Comparison of ENCODE assay signal across 12 cellular contexts in the genomic region with DNA sequence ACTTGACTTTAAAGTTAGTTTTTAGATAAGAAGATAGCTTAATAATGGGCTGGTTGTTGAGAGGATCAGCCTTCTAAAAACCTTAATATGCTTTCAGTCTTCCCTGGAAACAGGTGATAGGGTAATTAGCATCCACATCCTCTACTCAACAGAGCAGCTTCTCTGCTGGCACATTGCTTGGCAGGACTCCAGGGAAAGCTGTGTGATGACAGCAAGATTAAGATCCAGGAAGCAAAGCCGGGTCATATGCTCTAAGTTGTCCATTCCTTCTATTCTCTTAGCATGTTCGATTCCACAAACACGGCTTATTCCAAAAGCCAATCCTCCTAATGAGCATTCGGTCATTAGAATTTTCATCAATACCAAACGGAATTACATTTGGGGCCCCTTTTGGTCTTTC.
DNase-seq lines count a peak whose midpoint lies in the region; ATAC-seq, FAIRE-seq and TF ChIP-seq lines count a peak whose summit lies in the region.
"Had no signal": no experiment of that assay in that cellular context is flagged by ENCODE, and none has a peak within 500 bp of the region (broad histone marks: within the 10 kb centered on the region; RNA-seq: fewer than 3 reads in every experiment).

No MANE protein-coding gene starts in this region.

- TF ChIP-seq CTCF in PC-3 (conservative IDR thresholded peaks at IDR 0.05; ENCODE audit: low read depth, low read length) = no peak

- peaks cover 0 to 1% (median 0%) of the 10 kb centered on the region in 7 donors for H3K4me1 Mint-ChIP-seq in naive thymus-derived CD4-positive, alpha-beta T cell

- peaks cover 74% of the 10 kb centered on the region for H4K20me1 ChIP-seq in PC-3 (ENCODE audit: low read length)

- H3F3A ChIP-seq in PC-3 (ENCODE audit: low read length, unreplicated experiment) = peaks cover 31% of the 10 kb centered on the region

- WGBS in small intestine, 3 donors = 56 to 66% (median 60%) methylated on average over 5 of the region's 5 CpGs

- no peak overlapping the region for H3K4me3 Mint-ChIP-seq in naive thymus-derived CD4-positive, alpha-beta T cell

- DNase-seq in NCI-H510A treated with DMSO at 0.1 percent for 48 hours (lab: John Stamatoyannopoulos, UW) (peak; percentile 20), NCI-H510A (lab: John Stamatoyannopoulos, UW) (no peak), PC-3 (peak; percentile 40), epithelial cell of prostate (ENCODE audit: low read depth, low spot score) (no peak), small intestine (peak; percentile 52), CD1c-positive myeloid dendritic cell (ENCODE audit: extremely low spot score) (no peak)
- DNase-seq in naive thymus-derived CD4-positive, alpha-beta T cell = no peak
- DNase-seq: activated CD8-positive, alpha-beta memory T cell treated with anti-CD3 and anti-CD28 coated beads, Interleukin-2, amount 50 U/mL, for 48 hours; stimulated activated CD8-positive, alpha-beta memory T cell treated with anti-CD3 and anti-CD28 coated beads, Interleukin-4, amount 100 ng/mL, for 48 hours had no signal

- no peak overlapping the region for H3K9ac ChIP-seq in PC-3 (ENCODE audit: low read length)

- H3K9me3 Mint-ChIP-seq in naive thymus-derived CD4-positive, alpha-beta T cell = peaks cover 0 to 3% (median 0%) of the 10 kb centered on the region in 11 donors

- H3K36me3 ChIP-seq in PC-3 (ENCODE audit: low read depth, low read length) (peaks cover 66% of the 10 kb centered on the region), small intestine (ENCODE audit: control insufficient read depth in 2 of 2, insufficient read depth in 2 of 2, low read length in 2 of 2) (no peaks in the 10 kb centered on the region)
- no peaks in the 10 kb centered on the region for H3K36me3 ChIP-seq in naive thymus-derived CD4-positive, alpha-beta T cell (ENCODE audit: control insufficient read depth in 2 of 3, insufficient read depth in 3 of 3, low read length in 3 of 3)
- H3K36me3 ChIP-seq: gastroesophageal sphincter had no signal

- H3K4me2 ChIP-seq in PC-3 (ENCODE audit: low read length) = no peak overlapping the region

- no peak for ATAC-seq in PC-3
- ATAC-seq in GM19023 (IDR thresholded peaks at IDR 0.05; ENCODE audit: unreplicated experiment) = no peak
- no peak for ATAC-seq in naive thymus-derived CD4-positive, alpha-beta T cell
- ATAC-seq: gastroesophageal sphincter had no signal

- CTCF ChIA-PET in PC-3 (lab: Charles Lee) = no interaction called here
- CTCF ChIA-PET in naive thymus-derived CD4-positive, alpha-beta T cell (lab: Charles Lee) = no interaction called here

- H3K4me3 ChIP-seq in PC-3 (ENCODE audit: low read length) (no peak overlapping the region), small intestine (ENCODE audit: low read depth in 1 of 2, low read length in 2 of 2) (no peak overlapping the region)
- no peak overlapping the region for H3K4me3 ChIP-seq in naive thymus-derived CD4-positive, alpha-beta T cell (ENCODE audit: low read length)
- H3K4me3 ChIP-seq: gastroesophageal sphincter had no signal

- intact Hi-C loops in PC-3 (cut with micrococcal nuclease) = no loop called here
- intact Hi-C loops in naive thymus-derived CD4-positive, alpha-beta T cell (cut with micrococcal nuclease) = no loop called here

- H3K27ac ChIP-seq in PC-3 (ENCODE audit: low read length) (no peak overlapping the region), epithelial cell of prostate (peak overlapping the region; percentile 16), small intestine (ENCODE audit: low read depth in 1 of 2, low read length in 1 of 2) (no peak overlapping the region)
- H3K27ac ChIP-seq in naive thymus-derived CD4-positive, alpha-beta T cell (ENCODE audit: low read depth, low read length) = no peak overlapping the region
- H3K27ac ChIP-seq: gastroesophageal sphincter had no signal

- no peaks in the 10 kb centered on the region for H3K9me2 ChIP-seq in PC-3 (replicated peaks; ENCODE audit: low read length)

- peaks cover 90% of the 10 kb centered on the region for H3K79me2 ChIP-seq in PC-3 (ENCODE audit: low read length)

- POLR2A ChIA-PET in PC-3 (lab: Charles Lee; ENCODE audit: unreplicated experiment) = interaction anchor here (0.7 kb wide), 1 partner anchor 327 kb away, joined by 3 read pairs; no protein-coding TSS in a partner anchor
- POLR2A ChIA-PET in naive thymus-derived CD4-positive, alpha-beta T cell (lab: Charles Lee) = no interaction called here

- H3K27ac Mint-ChIP-seq in naive thymus-derived CD4-positive, alpha-beta T cell = no peak overlapping the region

- peaks cover 0 to 25% (median 18%) of the 10 kb centered on the region in 5 donors for H3K27me3 Mint-ChIP-seq in naive thymus-derived CD4-positive, alpha-beta T cell

- H3K27me3 ChIP-seq in PC-3 (ENCODE audit: low read length) (no peaks in the 10 kb centered on the region), small intestine (ENCODE audit: control insufficient read depth in 2 of 2, insufficient read depth in 2 of 2, low read length in 2 of 2) (no peaks in the 10 kb centered on the region)
- no peaks in the 10 kb centered on the region for H3K27me3 ChIP-seq in naive thymus-derived CD4-positive, alpha-beta T cell (ENCODE audit: control insufficient read depth in 2 of 2, insufficient read depth in 2 of 2, low read length in 2 of 2)
- H3K27me3 ChIP-seq: gastroesophageal sphincter had no signal

- FAIRE-seq in small intestine (lab: Jason Lieb, UNC) = no peak
- FAIRE-seq: astrocyte had no signal

- no peak overlapping the region for H2AFZ ChIP-seq in PC-3 (ENCODE audit: low read length)

- BruUV-seq in PC-3 (replicated peaks; lab: Mats Ljungman, UMichigan) = no TSS peak

- no peaks in the 10 kb centered on the region for H3K4me1 ChIP-seq in PC-3 (ENCODE audit: insufficient read depth, low read length)
- H3K4me1 ChIP-seq in small intestine (ENCODE audit: control insufficient read depth in 2 of 2, insufficient read depth in 1 of 2, low read depth in 1 of 2, low read length in 1 of 2) = no peaks in the 10 kb centered on the region
- no peaks in the 10 kb centered on the region for H3K4me1 ChIP-seq in naive thymus-derived CD4-positive, alpha-beta T cell (ENCODE audit: control insufficient read depth in 2 of 2, insufficient read depth in 2 of 2, low read length in 2 of 2)
- H3K4me1 ChIP-seq: gastroesophageal sphincter had no signal

- H3K36me3 Mint-ChIP-seq in naive thymus-derived CD4-positive, alpha-beta T cell = no peaks in the 10 kb centered on the region

- H3K9me3 ChIP-seq in PC-3 (ENCODE audit: low read length) (no peaks in the 10 kb centered on the region), small intestine (ENCODE audit: control insufficient read depth, low read depth) (no peaks in the 10 kb centered on the region)
- H3K9me3 ChIP-seq in naive thymus-derived CD4-positive, alpha-beta T cell (ENCODE audit: control insufficient read depth in 2 of 3, low read length in 3 of 3) = no peaks in the 10 kb centered on the region
- H3K9me3 ChIP-seq: gastroesophageal sphincter had no signal

Comparison
In these comparisons a context has a peak if more than half of its experiments do, and no peak if none do; other contexts are left out.
1. DNase-seq: peak in NCI-H510A treated with DMSO at 0.1 percent for 48 hours (single experiment), PC-3 (single experiment) and small intestine (single experiment); none in NCI-H510A (single experiment), epithelial cell of prostate (single experiment), CD1c-positive myeloid dendritic cell (single experiment) and naive thymus-derived CD4-positive, alpha-beta T cell (0 of 9).